Comparison of ENCODE assay signal across 13 cellular contexts in genomic region chr10:35449944-35450343, GRCh38.
DNase-seq lines count a peak whose midpoint lies in the region; ATAC-seq, FAIRE-seq and TF ChIP-seq lines count a peak whose summit lies in the region.
"Had no signal": no experiment of that assay in that cellular context is flagged by ENCODE, and none has a peak within 500 bp of the region (broad histone marks: within the 10 kb centered on the region; RNA-seq: fewer than 3 reads in every experiment).

No MANE protein-coding gene starts in this region.

- H3K79me2 ChIP-seq in DND-41 (ENCODE audit: insufficient read depth, low read length) (peaks cover 86% of the 10 kb centered on the region), endothelial cell of umbilical vein (ENCODE audit: control insufficient read depth, insufficient read depth, low read length) (peaks cover 83% of the 10 kb centered on the region)

- H4K20me1 ChIP-seq in DND-41 (ENCODE audit: insufficient read depth, low read length) (peaks cover 56% of the 10 kb centered on the region), endothelial cell of umbilical vein (replicated peaks; ENCODE audit: control insufficient read depth, extremely low read depth, insufficient read depth, low read length) (no peaks in the 10 kb centered on the region)

- H3K9ac ChIP-seq in DND-41 (ENCODE audit: low read depth, low read length): no peak overlapping the region
- H3K9ac ChIP-seq in endothelial cell of umbilical vein (replicated peaks; ENCODE audit: extremely low read depth, insufficient read depth, low read length): no peak overlapping the region
- H3K9ac ChIP-seq in skeletal muscle tissue (ENCODE audit: low read depth in 1 of 3, low read length in 3 of 3): peak overlapping the region in 1 of 3 donors; percentile 10

- peaks cover 61% of the 10 kb centered on the region for H3K4me1 ChIP-seq in DND-41 (ENCODE audit: insufficient read depth, low read length)
- peaks cover 76% of the 10 kb centered on the region for H3K4me1 ChIP-seq in endothelial cell of umbilical vein (ENCODE audit: control insufficient read depth, extremely low read depth, insufficient read depth, low read length)
- H3K4me1 ChIP-seq in skeletal muscle tissue (ENCODE audit: control insufficient read depth in 3 of 3, insufficient read depth in 3 of 3, low read length in 3 of 3): peaks cover 46 to 63% (median 56%) of the 10 kb centered on the region in 3 donors

- intact Hi-C loops in endothelial cell of umbilical vein (cut with micrococcal nuclease): loop anchor here (5.0 kb wide), 2 partner anchors 38 to 113 kb away; partner anchors contain the start of gene CCNY

- peak overlapping the region in 2 of 3 donors; percentile 4 to 83 for H3K4me3 Mint-ChIP-seq in T-cell
- H3K4me3 Mint-ChIP-seq: activated T-cell treated with anti-CD3 and anti-CD28 coated beads, Interleukin-2, amount 50 U/mL, for 4 hours had no signal

- peaks cover 5% of the 10 kb centered on the region for H3K36me3 Mint-ChIP-seq in T-cell

- FAIRE-seq in endothelial cell of umbilical vein (lab: Jason Lieb, UNC): no peak
- FAIRE-seq: islet of Langerhans had no signal

- no TSS peak for BruUV-seq in endothelial cell of umbilical vein (replicated peaks; lab: Mats Ljungman, UMichigan)

- H3K27me3 Mint-ChIP-seq in T-cell: no peaks in the 10 kb centered on the region

- dilution Hi-C loops in endothelial cell of umbilical vein (cut with MboI; ENCODE audit: extremely low pct_ligation_motif_present, low sequenced_read_pairs): no loop called here

- H3K36me3 ChIP-seq in DND-41 (ENCODE audit: insufficient read depth, low read length) (no peaks in the 10 kb centered on the region), endothelial cell of umbilical vein (ENCODE audit: control insufficient read depth in 2 of 2, extremely low read depth in 1 of 2, insufficient read depth in 2 of 2, low read length in 2 of 2) (no peaks in the 10 kb centered on the region), skeletal muscle tissue (ENCODE audit: control insufficient read depth in 3 of 3, insufficient read depth in 3 of 3, low read length in 3 of 3) (no peaks in the 10 kb centered on the region)

- TF ChIP-seq CTCF in DND-41 (IDR thresholded peaks at IDR 0.05; ENCODE audit: borderline replicate concordance, extremely low read depth, low read length, poor library complexity, severe bottlenecking) (no peak), endothelial cell of umbilical vein (IDR thresholded peaks at IDR 0.05; ENCODE audit: extremely low read depth in 1 of 2, insufficient read depth in 1 of 2, low read depth in 1 of 2, low read length in 2 of 2) (no peak)

- H3K9me3 ChIP-seq in DND-41 (ENCODE audit: insufficient read depth, low read length, severe bottlenecking) (peaks cover 4% of the 10 kb centered on the region), endothelial cell of umbilical vein (replicated peaks; ENCODE audit: control insufficient read depth, insufficient read depth, low read length) (no peaks in the 10 kb centered on the region), skeletal muscle tissue (ENCODE audit: control insufficient read depth in 3 of 3, low read length in 3 of 3) (no peaks in the 10 kb centered on the region)

- POLR2A ChIA-PET in T-cell (lab: Charles Lee) (interaction anchor here in 1 of 2 donors (0.7 to 1.2 kb wide), 2 partner anchors 28 to 313 kb away, joined by 3 to 5 read pairs; no protein-coding TSS in a partner anchor), endothelial cell of umbilical vein (lab: Charles Lee) (no interaction called here)

- H3K9me3 Mint-ChIP-seq in T-cell: peaks cover 5 to 14% (median 6%) of the 10 kb centered on the region in 3 donors

- H2AFZ ChIP-seq in DND-41 (ENCODE audit: low read depth, low read length) (no peak overlapping the region), endothelial cell of umbilical vein (ENCODE audit: low read depth, low read length) (no peak overlapping the region)

- TF ChIP-seq POLR2A in endothelial cell of umbilical vein (IDR thresholded peaks at IDR 0.05; ENCODE audit: low read depth, low read length): no peak

- no peak for DNase-seq in DND-41
- no peak for DNase-seq in T-cell
- no peak for DNase-seq in endothelial cell of umbilical vein (ENCODE audit: low read depth, low spot score)
- DNase-seq in KG1 (lab: John Stamatoyannopoulos, UW): no peak
- DNase-seq in NCI-H345 (lab: John Stamatoyannopoulos, UW): no peak
- no peak for DNase-seq in D341Med (ENCODE audit: low spot score)
- DNase-seq in stimulated activated CD4-positive, alpha-beta T cell treated with anti-CD3 and anti-CD28 coated beads, Interleukin-2, amount 100 ng/mL, for 24 hours: no peak
- DNase-seq: activated T-cell treated with anti-CD3 and anti-CD28 coated beads, Interleukin-2, amount 50 U/mL, for 4 hours; NCI-H510A; retina had no signal

- H3K27ac ChIP-seq in DND-41 (ENCODE audit: low read length): no peak overlapping the region
- H3K27ac ChIP-seq in endothelial cell of umbilical vein (ENCODE audit: insufficient read depth, low read depth, low read length): peak overlapping the region; percentile 14
- H3K27ac ChIP-seq in skeletal muscle tissue (ENCODE audit: low read depth, low read length): peak overlapping the region; percentile 48
- H3K27ac ChIP-seq: epithelial cell of prostate had no signal

- H3K4me1 Mint-ChIP-seq in T-cell: peaks cover 83 to 93% (median 86%) of the 10 kb centered on the region in 3 donors

- H3K27me3 ChIP-seq in DND-41 (ENCODE audit: insufficient read depth, low read length, poor library complexity): no peaks in the 10 kb centered on the region
- H3K27me3 ChIP-seq in endothelial cell of umbilical vein (ENCODE audit: control insufficient read depth in 2 of 2, insufficient read depth in 2 of 2, low read length in 2 of 2): no peaks in the 10 kb centered on the region
- H3K27me3 ChIP-seq in skeletal muscle tissue (ENCODE audit: control insufficient read depth in 3 of 3, insufficient read depth in 3 of 3, low read length in 3 of 3): no peaks in the 10 kb centered on the region

- ATAC-seq in DND-41 (ENCODE audit: insufficient read depth, low read depth) (peak; percentile 34; the same call in 2 of the 3 replicates), T-cell (replicated peaks in 1 of 4) (peak in 1 of 4 experiments; percentile 26)

- H3K4me2 ChIP-seq in DND-41 (ENCODE audit: insufficient read depth, low read length) (no peak overlapping the region), endothelial cell of umbilical vein (ENCODE audit: insufficient read depth, low read length) (no peak overlapping the region)

- H3K27ac Mint-ChIP-seq in T-cell: peak overlapping the region; percentile 97 to 100

- H3K4me3 ChIP-seq in DND-41 (ENCODE audit: low read depth in 1 of 2, low read length in 2 of 2) (no peak overlapping the region), endothelial cell of umbilical vein (replicated peaks in 1 of 3; ENCODE audit: insufficient read depth in 1 of 3, low read depth in 1 of 3, low read length in 3 of 3) (no peak overlapping the region), skeletal muscle tissue (ENCODE audit: low read length in 3 of 3) (no peak overlapping the region)

- CTCF ChIA-PET in T-cell (lab: Charles Lee): no interaction called here
- CTCF ChIA-PET in endothelial cell of umbilical vein (lab: Charles Lee): interaction anchor here (1.4 to 1.6 kb wide), 2 partner anchors 8 to 113 kb away, joined by 3 to 4 read pairs; no protein-coding TSS in a partner anchor

- no peaks in the 10 kb centered on the region for H3K9me1 ChIP-seq in endothelial cell of umbilical vein (replicated peaks; ENCODE audit: control insufficient read depth, extremely low read depth, insufficient read depth, low read length)

TF ChIP-seq in endothelial cell of umbilical vein, 7 proteins besides CTCF, POLR2A, EP300 and RAD21:
- TF ChIP-seq JUN (IDR thresholded peaks at IDR 0.05; ENCODE audit: borderline replicate concordance, insufficient read depth, insufficient read length, low read depth) (no peak), POLR2AphosphoS5 (IDR thresholded peaks at IDR 0.05; ENCODE audit: insufficient read depth, low read depth, low read length) (no peak), EZH2 (IDR thresholded peaks at IDR 0.05; ENCODE audit: borderline replicate concordance, low read depth, low read length, severe bottlenecking) (no peak), GATA2 (IDR thresholded peaks at IDR 0.05; ENCODE audit: insufficient read depth, insufficient read length, low read depth, low read length) (no peak), MYC (IDR thresholded peaks at IDR 0.05; ENCODE audit: low read depth, low read length) (no peak), FOS (IDR thresholded peaks at IDR 0.05; ENCODE audit: borderline replicate concordance, insufficient read depth, low read length) (no peak), MAX (IDR thresholded peaks at IDR 0.05; ENCODE audit: insufficient read depth, insufficient read length) (no peak)
